In the genomic region with DNA sequence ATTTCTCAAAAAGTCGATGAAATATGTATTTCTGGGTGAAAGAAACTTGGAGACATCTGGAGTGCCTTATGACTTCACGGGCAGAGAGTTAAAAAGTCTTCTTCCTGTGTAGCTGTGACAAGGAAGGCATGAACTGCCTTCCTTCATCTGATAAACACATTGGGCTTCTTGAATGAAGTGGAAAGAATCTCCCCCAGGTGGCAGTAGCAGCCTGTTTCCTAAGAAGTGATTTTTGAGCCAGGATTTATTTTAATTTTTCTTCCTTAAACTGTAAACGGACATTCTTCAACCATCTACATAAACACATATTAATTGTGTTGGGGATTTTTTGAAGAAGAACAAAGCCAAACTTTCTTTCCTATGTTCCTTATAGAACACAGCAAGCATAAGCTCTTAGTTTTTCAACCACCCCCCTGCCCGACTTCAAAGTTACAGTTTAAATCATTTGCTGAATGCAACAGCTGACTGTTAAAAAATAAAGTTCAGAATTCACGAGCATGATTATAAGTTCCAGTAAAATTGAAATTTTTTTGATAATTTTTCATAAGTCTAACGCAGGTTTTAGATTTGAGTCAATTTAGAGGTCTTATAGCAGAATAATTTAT, we compare ENCODE assay signal across 8 cellular contexts. TPM values are rescaled to one million over a fixed set of nuclear protein-coding genes. Genes with fewer than 3 reads are reported as not detected.
A peak's percentile ranks its signal among the peaks of the same experiment; 100 is the strongest.
DNase-seq lines count a peak whose midpoint lies in the region; ATAC-seq and TF ChIP-seq lines count a peak whose summit lies in the region.

No MANE protein-coding gene starts in this region.

- no peaks in the 10 kb centered on the region for H3K27me3 ChIP-seq in KMS-11 (ENCODE audit: insufficient read depth, low read depth)

- no peak overlapping the region for H3K4me3 ChIP-seq in KMS-11 (IDR thresholded peaks at IDR 0.05; ENCODE audit: insufficient read depth, low read depth, low read length)

- intact Hi-C loops in activated naive CD4-positive, alpha-beta T cell treated with anti-CD3 and anti-CD28 coated beads for 36 hours (cut with micrococcal nuclease) = loop anchor here (1.0 kb wide), 3 partner anchors 133 to 814 kb away; no protein-coding TSS in a partner anchor

- CTCF ChIA-PET in activated naive CD4-positive, alpha-beta T cell treated with anti-CD3 and anti-CD28 coated beads for 36 hours (lab: Charles Lee) = interaction anchor here (0.7 to 1.6 kb wide), 9 partner anchors 10 to 1367 kb away, joined by 3 to 4 read pairs (median 3); no protein-coding TSS in a partner anchor

- H3K9ac ChIP-seq in KMS-11 = no peak overlapping the region

- peak; percentile 41 for DNase-seq in activated naive CD4-positive, alpha-beta T cell treated with anti-CD3 and anti-CD28 coated beads for 36 hours
- no peak for DNase-seq in activated naive CD4-positive, alpha-beta T cell (lab: John Stamatoyannopoulos, UW)
- DNase-seq in SW 1271 (lab: John Stamatoyannopoulos, UW) (peak; percentile 6 to 59), fibroblast of the conjunctiva (ENCODE audit: low read depth) (peak; percentile 86), putamen (ENCODE audit: low spot score) (peak; percentile 27)
- DNase-seq in central memory CD4-positive, alpha-beta T cell = no peak

- no peaks in the 10 kb centered on the region for H3K36me3 Mint-ChIP-seq in activated naive CD4-positive, alpha-beta T cell treated with anti-CD3 and anti-CD28 coated beads for 36 hours (ENCODE audit: low read depth)

- H3K36me3 ChIP-seq in KMS-11 (ENCODE audit: insufficient read depth) = no peaks in the 10 kb centered on the region

- no peak overlapping the region for H3K27ac Mint-ChIP-seq in activated naive CD4-positive, alpha-beta T cell treated with anti-CD3 and anti-CD28 coated beads for 36 hours

- no peaks in the 10 kb centered on the region for H3K79me2 ChIP-seq in KMS-11 (ENCODE audit: insufficient read depth, low read depth)

- peak; percentile 79 for ATAC-seq in GM21576 (IDR thresholded peaks at IDR 0.05; ENCODE audit: unreplicated experiment)

- no peaks in the 10 kb centered on the region for H4K20me1 ChIP-seq in KMS-11 (ENCODE audit: insufficient read depth)

- H3K4me2 ChIP-seq in KMS-11 = no peak overlapping the region

- H3K4me1 Mint-ChIP-seq in activated naive CD4-positive, alpha-beta T cell treated with anti-CD3 and anti-CD28 coated beads for 36 hours (ENCODE audit: low read depth) = no peaks in the 10 kb centered on the region

- H3K9me3 Mint-ChIP-seq in activated naive CD4-positive, alpha-beta T cell treated with anti-CD3 and anti-CD28 coated beads for 36 hours = no peaks in the 10 kb centered on the region

- H3K27ac ChIP-seq in KMS-11 = no peak overlapping the region

- H2AFZ ChIP-seq in KMS-11 (ENCODE audit: low read depth) = no peak overlapping the region

- no peaks in the 10 kb centered on the region for H3K4me1 ChIP-seq in KMS-11 (ENCODE audit: low read depth, poor library complexity, severe bottlenecking)

- peaks cover 22% of the 10 kb centered on the region for H3K27me3 Mint-ChIP-seq in activated naive CD4-positive, alpha-beta T cell treated with anti-CD3 and anti-CD28 coated beads for 36 hours (ENCODE audit: low read depth)

- H3K4me3 Mint-ChIP-seq in activated naive CD4-positive, alpha-beta T cell treated with anti-CD3 and anti-CD28 coated beads for 36 hours = no peak overlapping the region

- peak; percentile 82 for TF ChIP-seq CTCF in KMS-11 (conservative IDR thresholded peaks at IDR 0.05; ENCODE audit: low read depth, low read length)

RNA-seq across cellular contexts. Expression of a gene that starts 1.0 kb away (rescaled TPM):
- total RNA-seq in activated naive CD4-positive, alpha-beta T cell treated with anti-CD3 and anti-CD28 coated beads for 36 hours = not detected

RNA-seq across cellular contexts. Expression of a gene that starts 53.2 kb away (rescaled TPM):
- total RNA-seq in activated naive CD4-positive, alpha-beta T cell treated with anti-CD3 and anti-CD28 coated beads for 36 hours = 10 to 100 TPM; 49.7 to 52.0 TPM

RNA-seq across cellular contexts. Expression of a gene that starts 53.5 kb away (rescaled TPM):
- 10 to 100 TPM; 19.4 to 21.6 TPM for total RNA-seq in activated naive CD4-positive, alpha-beta T cell treated with anti-CD3 and anti-CD28 coated beads for 36 hours

Comparison
In these comparisons a context has a peak if more than half of its experiments do, and no peak if none do; other contexts are left out.
1. DNase-seq: peak in activated naive CD4-positive, alpha-beta T cell treated with anti-CD3 and anti-CD28 coated beads for 36 hours (single experiment), SW 1271 (2 of 2), fibroblast of the conjunctiva (single experiment) and putamen (single experiment); none in activated naive CD4-positive, alpha-beta T cell (0 of 4) and central memory CD4-positive, alpha-beta T cell (single experiment).